Comparison of ENCODE assay signal across 13 cellular contexts in genomic region chr15:91549581-91549980, GRCh38.
"Had no signal": no experiment of that assay in that cellular context is flagged by ENCODE, and none has a peak within 500 bp of the region (broad histone marks: within the 10 kb centered on the region; RNA-seq: fewer than 3 reads in every experiment).

No MANE protein-coding gene starts in this region.

- H3K4me3 ChIP-seq: sigmoid colon, spleen, stomach, thoracic aorta had no signal

- H3K36me3 ChIP-seq: sigmoid colon, spleen, stomach, thoracic aorta had no signal

- DNase-seq: activated CD4-positive, CD25-positive, alpha-beta regulatory T cell treated with anti-CD3 and anti-CD28 coated beads, Interleukin-2, amount 50 U/mL, for 72 hours; activated naive CD4-positive, alpha-beta T cell; activated naive CD8-positive, alpha-beta T cell treated with anti-CD3 and anti-CD28 coated beads, Interleukin-2, amount 10 ng/mL, durations not matched to agents 7 days and 5 days; aorta; cerebellar nuclear complex; effector memory CD4-positive, alpha-beta T cell; foreskin melanocyte; left cardiac atrium; mammary epithelial cell; sigmoid colon; spleen; stomach had no signal

- H3K4me1 ChIP-seq: sigmoid colon, spleen, stomach had no signal

- H3K9me3 ChIP-seq: sigmoid colon, spleen, stomach, thoracic aorta had no signal

- H3K27me3 ChIP-seq: sigmoid colon, stomach had no signal

- H3K27ac ChIP-seq: sigmoid colon, spleen, stomach, thoracic aorta had no signal
